ENCODE assay signal across 8 cellular contexts in the genomic region with DNA sequence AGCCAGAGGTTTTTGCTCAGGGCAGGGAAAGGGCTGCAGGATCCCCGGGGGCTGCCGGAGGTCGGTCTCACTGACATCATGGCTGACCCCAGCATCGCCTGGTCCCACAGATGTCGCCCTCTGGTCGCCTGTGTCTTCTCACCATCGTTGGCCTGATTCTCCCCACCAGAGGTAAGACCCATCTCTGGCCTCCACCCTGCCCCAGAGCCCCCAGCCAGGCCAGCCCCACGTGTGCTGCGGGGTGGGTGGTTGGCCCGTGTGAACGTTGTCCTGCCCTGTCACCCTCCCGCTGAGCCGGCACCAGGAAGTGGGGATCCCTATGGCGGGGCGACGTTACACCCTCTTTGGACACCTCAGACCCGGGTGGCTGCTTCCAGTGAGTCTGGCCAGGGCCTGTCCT. TPM values are rescaled to one million over a fixed set of nuclear protein-coding genes. Genes with fewer than 3 reads are reported as not detected.
DNase-seq lines count a peak whose midpoint lies in the region; ATAC-seq and TF ChIP-seq lines count a peak whose summit lies in the region.

No MANE protein-coding gene starts in this region.

- in situ Hi-C loops in GM23248 (cut with MboI): no loop called here
- in situ Hi-C loops in gastrocnemius medialis (cut with MboI; ENCODE audit: low sequenced_read_pairs in 4 of 4): loop anchor here in 1 of 4 donors (10.0 kb wide), 1 partner anchor 109 kb away; the partner anchor contains the start of gene USF2

- no peaks in the 10 kb centered on the region for H3K9me3 Mint-ChIP-seq in activated B cell treated with CpG ODN at 0.5 μM for 24 hours

- no peak for TF ChIP-seq CTCF in activated B cell treated with CpG ODN at 0.5 μM for 24 hours (IDR thresholded peaks at IDR 0.05)
- no peak for TF ChIP-seq CTCF in esophagus squamous epithelium (IDR thresholded peaks at IDR 0.05)
- no peak for TF ChIP-seq CTCF in gastrocnemius medialis (IDR thresholded peaks at IDR 0.05 in 4 of 5, conservative IDR thresholded peaks at IDR 0.05 in 1 of 5)

- H3K27ac ChIP-seq in GM23248 (peak overlapping the region; percentile 93), esophagus squamous epithelium (peak overlapping the region; percentile 78 to 90 (median 84)), gastrocnemius medialis (peak overlapping the region in 3 of 4 donors; percentile 68 to 75 (median 73))

- peak overlapping the region; percentile 87 for H3K4me2 ChIP-seq in GM23248 (ENCODE audit: unreplicated experiment)

- H3F3A ChIP-seq in GM23248 (ENCODE audit: insufficient read depth): no peaks in the 10 kb centered on the region

- peaks cover 56% of the 10 kb centered on the region for H3K36me3 Mint-ChIP-seq in activated B cell treated with CpG ODN at 0.5 μM for 24 hours (ENCODE audit: low read depth)

- peak overlapping the region; percentile 94 for H3K27ac Mint-ChIP-seq in activated B cell treated with CpG ODN at 0.5 μM for 24 hours

- H3K36me3 ChIP-seq in GM23248 (ENCODE audit: low read depth) (peaks cover 29% of the 10 kb centered on the region), esophagus squamous epithelium (peaks cover 0 to 37% (median 4%) of the 10 kb centered on the region in 3 donors), gastrocnemius medialis (no peaks in the 10 kb centered on the region)

- 4 to 7% methylated on average over 13 to 16 of the region's 17 CpGs for WGBS in GM23248 (ENCODE audit: low coverage in 1 of 2, low lambda C conversion rate in 2 of 2, missing lambda C conversion rate in 2 of 2), 2 experiments
- WGBS in esophagus squamous epithelium, 2 donors: 5 to 22% methylated on average over 4 to 7 of the region's 17 CpGs

- ATAC-seq in activated B cell treated with CpG ODN at 0.5 μM for 24 hours (ENCODE audit: low read depth) (peak; percentile 13), gastrocnemius medialis (no peak), HG02798 (IDR thresholded peaks at IDR 0.05; ENCODE audit: poor library complexity, unreplicated experiment) (no peak), GM18520 (IDR thresholded peaks at IDR 0.05; ENCODE audit: unreplicated experiment) (no peak)

- DNase-seq in GM23248 (no peak), activated B cell treated with CpG ODN at 0.5 μM for 24 hours (no peak), esophagus squamous epithelium (lab: John Stamatoyannopoulos, UW) (no peak), gastrocnemius medialis (no peak), posterior vena cava (ENCODE audit: low spot score) (no peak), COLO668 (lab: John Stamatoyannopoulos, UW; ENCODE audit: unreplicated experiment) (no peak)

- H3K27me3 Mint-ChIP-seq in activated B cell treated with CpG ODN at 0.5 μM for 24 hours: no peaks in the 10 kb centered on the region

- POLR2A ChIA-PET in activated B cell treated with CpG ODN at 0.5 μM for 24 hours (lab: Charles Lee): interaction anchor here (1.1 to 3.5 kb wide), 5 partner anchors 11 to 112 kb away, joined by 3 to 63 read pairs (median 33); partner anchors contain the start of gene FXYD7

- H3K9me2 ChIP-seq in GM23248 (ENCODE audit: insufficient read depth): no peaks in the 10 kb centered on the region

- intact Hi-C loops in activated B cell treated with CpG ODN at 0.5 μM for 24 hours (cut with micrococcal nuclease): loop anchor here (1.0 to 2.0 kb wide), 4 partner anchors 14 to 59 kb away; no protein-coding TSS in a partner anchor
- intact Hi-C loops in esophagus squamous epithelium (cut with DNase I): no loop called here
- intact Hi-C loops in gastrocnemius medialis (cut with DNase I; ENCODE audit: low total_unique reads): loop anchor here (5.0 kb wide), 1 partner anchor 47 kb away; no protein-coding TSS in a partner anchor
- intact Hi-C loops in posterior vena cava (cut with DNase I): no loop called here

- H3K4me3 ChIP-seq in GM23248 (peak overlapping the region; percentile 100), esophagus squamous epithelium (peak overlapping the region; percentile 45 to 75 (median 69)), gastrocnemius medialis (peak overlapping the region; percentile 53 to 69 (median 56))

- 0 out of 2 replicates have a peak, but pooled peaks cover 5% of the 10 kb centered on the region for H4K20me1 ChIP-seq in GM23248 (ENCODE audit: insufficient read depth)

- H3K27me3 ChIP-seq in GM23248 (replicated peaks; ENCODE audit: insufficient read depth): no peaks in the 10 kb centered on the region
- H3K27me3 ChIP-seq in esophagus squamous epithelium: peaks cover 0 to 35% (median 3%) of the 10 kb centered on the region in 4 donors
- H3K27me3 ChIP-seq in gastrocnemius medialis: peaks cover 30 to 53% (median 39%) of the 10 kb centered on the region in 3 donors

- H3K4me3 Mint-ChIP-seq in activated B cell treated with CpG ODN at 0.5 μM for 24 hours: peak overlapping the region; percentile 99

- peaks cover 43% of the 10 kb centered on the region for H3K79me2 ChIP-seq in GM23248 (ENCODE audit: insufficient read depth)

- CTCF ChIA-PET in activated B cell treated with CpG ODN at 0.5 μM for 24 hours (lab: Charles Lee): interaction anchor here (1.6 kb wide), 1 partner anchor 313 kb away, joined by 4 read pairs; no protein-coding TSS in a partner anchor

- H3K4me1 ChIP-seq in GM23248 (ENCODE audit: insufficient read depth): peaks cover 7% of the 10 kb centered on the region
- peaks cover 17 to 37% (median 26%) of the 10 kb centered on the region in 3 donors for H3K4me1 ChIP-seq in esophagus squamous epithelium
- peaks cover 0 to 10% of the 10 kb centered on the region in 2 donors for H3K4me1 ChIP-seq in gastrocnemius medialis

- H2AFZ ChIP-seq in GM23248: peak overlapping the region; percentile 93

- TF ChIP-seq POLR2A in esophagus squamous epithelium (IDR thresholded peaks at IDR 0.05): no peak
- TF ChIP-seq POLR2A in gastrocnemius medialis (IDR thresholded peaks at IDR 0.05): no peak

- peaks cover 49% of the 10 kb centered on the region for H3K4me1 Mint-ChIP-seq in activated B cell treated with CpG ODN at 0.5 μM for 24 hours

- H3K9me3 ChIP-seq in GM23248 (ENCODE audit: low read depth) (no peaks in the 10 kb centered on the region), esophagus squamous epithelium (no peaks in the 10 kb centered on the region), gastrocnemius medialis (no peaks in the 10 kb centered on the region)

- peak overlapping the region; percentile 100 for H3K9ac ChIP-seq in GM23248

RNA-seq across cellular contexts. Expression of gene FXYD5, which starts 0.9 kb away (rescaled TPM):
- 209 and 233 TPM in 2 replicates for total RNA-seq in GM23248 (2014; rRNA removed; shearing (Covaris generic))
- polyA plus RNA-seq in GM23248 (2016; fragmentation: Nextera tagmentation; extraction: Ambion mirVana): 496 and 515 TPM in 2 replicates
- total RNA-seq in activated B cell treated with CpG ODN at 0.5 μM for 24 hours (103 and 125 TPM in 2 replicates), esophagus squamous epithelium (100 to 1,000 TPM in 1 of 4 donors, 10 to 100 TPM in 3; 39.3 to 146 (median 45.7) TPM), gastrocnemius medialis (10 to 100 TPM in 3 of 4 donors, 1 to 10 TPM in 1; 5.2 to 23.3 (median 14.3) TPM), posterior vena cava (10 to 100 TPM; 67.9 to 89.3 TPM)

RNA-seq across cellular contexts. Expression of gene FXYD7, which starts 12.4 kb away (rescaled TPM):
- not detected in 2 replicates for total RNA-seq in GM23248 (2014; rRNA removed; shearing (Covaris generic))
- not detected in 2 replicates for polyA plus RNA-seq in GM23248 (2016; fragmentation: Nextera tagmentation; extraction: Ambion mirVana)
- 2.2 and 3.0 TPM in 2 replicates for total RNA-seq in activated B cell treated with CpG ODN at 0.5 μM for 24 hours
- total RNA-seq in esophagus squamous epithelium: not detected
- total RNA-seq in gastrocnemius medialis: under 1 TPM in 1 of 4 donors, not detected in 3; 0.40 TPM
- under 1 TPM in 1 of 2 donors, not detected in 1; 0.43 TPM for total RNA-seq in posterior vena cava

RNA-seq across cellular contexts. Expression of gene FXYD1, which starts 16.8 kb away (rescaled TPM):
- total RNA-seq in GM23248 (2014; rRNA removed; shearing (Covaris generic)): 0.43 TPM in 1 of 2 replicates, not detected in the other
- 1.2 and 1.9 TPM in 2 replicates for polyA plus RNA-seq in GM23248 (2016; fragmentation: Nextera tagmentation; extraction: Ambion mirVana)
- total RNA-seq in activated B cell treated with CpG ODN at 0.5 μM for 24 hours: 1.1 TPM in 2 replicates
- total RNA-seq in esophagus squamous epithelium: 10 to 100 TPM in 2 of 4 donors, 1 to 10 TPM in 1, not detected in 1; 3.9 to 29.9 (median 10.1) TPM
- total RNA-seq in gastrocnemius medialis: 100 to 1,000 TPM; 215 to 235 (median 225) TPM
- total RNA-seq in posterior vena cava: 100 to 1,000 TPM; 157 to 183 TPM

RNA-seq across cellular contexts. Expression of gene LGI4, which starts 20.6 kb away (rescaled TPM):
- total RNA-seq in GM23248 (2014; rRNA removed; shearing (Covaris generic)): 0.86 TPM in 1 of 2 replicates, not detected in the other
- 0.06 and 0.49 TPM in 2 replicates for polyA plus RNA-seq in GM23248 (2016; fragmentation: Nextera tagmentation; extraction: Ambion mirVana)
- total RNA-seq in activated B cell treated with CpG ODN at 0.5 μM for 24 hours: not detected in 2 replicates
- 1 to 10 TPM; 1.3 to 8.2 (median 1.6) TPM for total RNA-seq in esophagus squamous epithelium
- 10 to 100 TPM; 16.1 to 31.5 (median 27.2) TPM for total RNA-seq in gastrocnemius medialis
- total RNA-seq in posterior vena cava: 1 to 10 TPM; 9.1 to 10.0 TPM

RNA-seq across cellular contexts. Expression of gene FXYD3, which starts 39.8 kb away (rescaled TPM):
- total RNA-seq in GM23248 (2014; rRNA removed; shearing (Covaris generic)): not detected in 2 replicates
- not detected in 2 replicates for polyA plus RNA-seq in GM23248 (2016; fragmentation: Nextera tagmentation; extraction: Ambion mirVana)
- total RNA-seq in activated B cell treated with CpG ODN at 0.5 μM for 24 hours (not detected in 2 replicates), esophagus squamous epithelium (100 to 1,000 TPM; 282 to 837 (median 489) TPM), gastrocnemius medialis (10 to 100 TPM in 1 of 4 donors, under 1 TPM in 1, not detected in 2; 0.26 to 13.4 TPM), posterior vena cava (not detected)

Comparison
In these comparisons a context has a peak if more than half of its experiments do, and no peak if none do; other contexts are left out.
1. RNA of gene FXYD1, which starts 16.8 kb away (total RNA-seq): 215 to 235 TPM in gastrocnemius medialis and 157 to 183 TPM in posterior vena cava; 3.9 to 29.9 TPM in esophagus squamous epithelium, 1.1 TPM in activated B cell treated with CpG ODN at 0.5 μM for 24 hours and 0.43 TPM in GM23248; every median in the first group is over 4 times any median in the second.
2. intact Hi-C loops: an anchor here in activated B cell treated with CpG ODN at 0.5 μM for 24 hours (1.0 to 2.0 kb wide) and gastrocnemius medialis (5.0 kb wide); none called in esophagus squamous epithelium and posterior vena cava.
3. Peak in every context shown above with its lines, with median percentiles within 50 percentile points of each other: H3K27ac ChIP-seq and H3K4me3 ChIP-seq.